8 cellular contexts compared by ENCODE assay signal in genomic region chr13:100088282-100088647, GRCh38. TPM values are rescaled to one million over a fixed set of nuclear protein-coding genes. Genes with fewer than 3 reads are reported as not detected.
A peak's percentile ranks its signal among the peaks of the same experiment; 100 is the strongest.
DNase-seq lines count a peak whose midpoint lies in the region; ATAC-seq and TF ChIP-seq lines count a peak whose summit lies in the region.

No MANE protein-coding gene starts in this region.

- ATAC-seq in SK-N-SH treated with all-trans-retinoic acid at 6 μM for 48 hours (peak; percentile 36), psoas muscle (peak in 1 of 4 donors; percentile 1)

- 32 to 52% (median 38%) methylated on average over 12 of the region's 12 CpGs for WGBS in psoas muscle, 3 donors

- peak overlapping the region; percentile 83 for H3K27ac ChIP-seq in psoas muscle

- peaks cover 12% of the 10 kb centered on the region for H3K4me1 ChIP-seq in psoas muscle

- H3K36me3 ChIP-seq in psoas muscle (ENCODE audit: insufficient read depth in 1 of 2, low read depth in 1 of 2), result peaks cover 0 to 10% of the 10 kb centered on the region in 2 donors

- TF ChIP-seq CTCF in GM12875 (IDR thresholded peaks at IDR 0.05; ENCODE audit: borderline replicate concordance, insufficient read depth, low read depth, low read length) (no peak), fibroblast of villous mesenchyme (IDR thresholded peaks at IDR 0.05; ENCODE audit: insufficient read depth, low read depth, low read length) (no peak), psoas muscle (IDR thresholded peaks at IDR 0.05) (no peak)

- intact Hi-C loops in psoas muscle (cut with DNase I), result no loop called here

- peak overlapping the region; percentile 90 for H3K4me3 ChIP-seq in GM12875 (ENCODE audit: low read depth, low read length)
- peak overlapping the region; percentile 89 for H3K4me3 ChIP-seq in fibroblast of villous mesenchyme (ENCODE audit: low read depth, low read length)
- H3K4me3 ChIP-seq in psoas muscle, result peak overlapping the region; percentile 90

- DNase-seq in fibroblast of villous mesenchyme (ENCODE audit: low read depth) (no peak), psoas muscle (no peak), NCI-H2029 treated with DMSO at 0.1 percent for 48 hours (lab: John Stamatoyannopoulos, UW) (no peak), NCI-H2171 (lab: John Stamatoyannopoulos, UW) (no peak), kidney glomerular epithelial cell (lab: John Stamatoyannopoulos, UW) (no peak)
- DNase-seq in activated CD8-positive, alpha-beta memory T cell treated with anti-CD3 and anti-CD28 coated beads, Interleukin-2, amount 50 U/mL, for 4 hours, result no peak

- no peaks in the 10 kb centered on the region for H3K9me3 ChIP-seq in psoas muscle

- H3K27me3 ChIP-seq in psoas muscle (ENCODE audit: insufficient read depth in 3 of 3, low read length in 2 of 3), result no peaks in the 10 kb centered on the region

TF ChIP-seq in SK-N-SH treated with all-trans-retinoic acid at 6 μM for 48 hours, 23 proteins besides CTCF, POLR2A, EP300 and RAD21:
- no peak for TF ChIP-seq ISL1 (CRISPR knock-in tag; IDR thresholded peaks at IDR 0.05)
- TF ChIP-seq PATZ1 (CRISPR knock-in tag; IDR thresholded peaks at IDR 0.05; ENCODE audit: borderline replicate concordance), result no peak
- no peak for TF ChIP-seq CSDC2 (CRISPR knock-in tag; IDR thresholded peaks at IDR 0.05)
- TF ChIP-seq CSRNP3 (CRISPR knock-in tag; IDR thresholded peaks at IDR 0.05), result no peak
- TF ChIP-seq ZNF565 (CRISPR knock-in tag; conservative IDR thresholded peaks at IDR 0.05; ENCODE audit: low read depth), result no peak

RNA-seq across cellular contexts. Expression of gene PCCA, which starts 0.6 kb away (rescaled TPM):
- total RNA-seq in fibroblast of villous mesenchyme (23.8 and 33.7 TPM in 2 replicates), psoas muscle (10 to 100 TPM; 13.3 to 23.9 (median 19.6) TPM)
- 10 to 100 TPM in 1 of 3 donors, 1 to 10 TPM in 2; 6.2 to 12.2 (median 9.0) TPM for polyA plus RNA-seq in psoas muscle
